ENCODE assay signal across 9 cellular contexts in the genomic region with DNA sequence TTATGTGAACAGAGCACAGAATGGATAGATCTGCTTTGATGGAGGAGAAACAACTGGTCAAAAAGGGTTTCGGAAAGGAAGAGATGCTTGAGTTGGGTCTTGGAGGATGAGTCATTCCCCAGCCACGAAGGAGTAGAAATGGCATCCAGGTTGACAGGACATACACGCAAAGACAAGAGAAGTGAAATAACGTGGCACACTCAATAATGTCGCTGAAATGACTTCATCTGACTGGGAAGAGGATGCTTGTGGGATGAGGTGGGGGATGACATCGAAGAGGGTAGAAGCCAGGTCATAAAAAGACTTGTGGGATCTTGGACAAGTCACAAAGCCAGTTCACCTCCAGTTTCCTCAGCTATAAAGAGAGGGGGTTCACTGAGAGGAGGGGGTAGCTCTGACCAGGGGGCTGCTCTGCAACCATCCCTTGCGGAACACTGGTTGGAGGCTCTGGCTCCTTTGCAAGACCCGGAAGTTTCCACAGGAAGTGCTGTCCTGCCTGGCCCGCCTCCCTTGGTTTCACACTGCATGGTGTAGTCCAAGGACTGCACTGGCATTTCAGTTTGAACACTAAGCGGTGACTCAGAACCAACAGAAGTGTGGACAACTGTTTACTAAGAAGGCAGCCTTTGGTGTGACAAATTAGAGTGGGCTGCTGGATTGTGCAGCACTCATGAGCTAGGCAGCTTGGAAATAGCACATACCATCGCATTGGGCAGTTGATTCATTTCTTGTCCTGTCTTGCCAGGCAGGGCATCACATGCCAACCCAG.
DNase-seq lines count a peak whose midpoint lies in the region; ATAC-seq and TF ChIP-seq lines count a peak whose summit lies in the region.
"Had no signal": no experiment of that assay in that cellular context is flagged by ENCODE, and none has a peak within 500 bp of the region (broad histone marks: within the 10 kb centered on the region; RNA-seq: fewer than 3 reads in every experiment).

No MANE protein-coding gene starts in this region.

- CTCF ChIA-PET in CD8-positive, alpha-beta T cell (lab: Charles Lee): interaction anchor here (1.2 to 6.4 kb wide), 2 partner anchors 204 to 1106 kb away, joined by 3 to 98 read pairs; a partner anchor contains a TSS

- no peak overlapping the region for H3K4me3 ChIP-seq in upper lobe of right lung
- no peak overlapping the region for H3K4me3 ChIP-seq in CD8-positive, alpha-beta T cell (ENCODE audit: low read depth, low read length)
- H3K4me3 ChIP-seq: heart left ventricle had no signal

- intact Hi-C loops in upper lobe of right lung (cut with DNase I): no loop called here
- intact Hi-C loops in CD8-positive, alpha-beta T cell (cut with DNase I, micrococcal nuclease): loop anchor here (5.0 kb wide), 4 partner anchors 68 to 468 kb away; no protein-coding TSS in a partner anchor

- H3K27me3 Mint-ChIP-seq in CD8-positive, alpha-beta T cell (ENCODE audit: low read depth): no peaks in the 10 kb centered on the region

- H3K4me1 ChIP-seq in upper lobe of right lung: peaks cover 9% of the 10 kb centered on the region
- H3K4me1 ChIP-seq in CD8-positive, alpha-beta T cell (ENCODE audit: insufficient read depth, low read length): no peaks in the 10 kb centered on the region

- no peaks in the 10 kb centered on the region for H3K9me3 ChIP-seq in upper lobe of right lung
- no peaks in the 10 kb centered on the region for H3K9me3 ChIP-seq in CD8-positive, alpha-beta T cell (ENCODE audit: low read length)
- H3K9me3 ChIP-seq: heart left ventricle had no signal

- H3K36me3 ChIP-seq in upper lobe of right lung: no peaks in the 10 kb centered on the region
- no peaks in the 10 kb centered on the region for H3K36me3 ChIP-seq in CD8-positive, alpha-beta T cell (ENCODE audit: insufficient read depth, low read length)
- H3K36me3 ChIP-seq: heart left ventricle had no signal

- no peaks in the 10 kb centered on the region for H3K9me3 Mint-ChIP-seq in CD8-positive, alpha-beta T cell

- ATAC-seq in HG03196 (IDR thresholded peaks at IDR 0.05; ENCODE audit: unreplicated experiment) (peak; percentile 46), upper lobe of right lung (peak; percentile 25)
- no peak for ATAC-seq in CD8-positive, alpha-beta T cell

- H3K27ac ChIP-seq in upper lobe of right lung: no peak overlapping the region
- no peak overlapping the region for H3K27ac ChIP-seq in CD8-positive, alpha-beta T cell (ENCODE audit: low read depth, low read length)
- H3K27ac ChIP-seq: heart left ventricle had no signal

- POLR2A ChIA-PET in CD8-positive, alpha-beta T cell (lab: Charles Lee): interaction anchor here (1.0 kb wide), 1 partner anchor 203 kb away, joined by 3 read pairs; no protein-coding TSS in a partner anchor

- H3K4me1 Mint-ChIP-seq in CD8-positive, alpha-beta T cell (ENCODE audit: low read depth): peaks cover 9% of the 10 kb centered on the region

- H3K27ac Mint-ChIP-seq in CD8-positive, alpha-beta T cell: no peak overlapping the region

- no peaks in the 10 kb centered on the region for H3K27me3 ChIP-seq in upper lobe of right lung
- no peaks in the 10 kb centered on the region for H3K27me3 ChIP-seq in CD8-positive, alpha-beta T cell (ENCODE audit: insufficient read depth, low read length)
- H3K27me3 ChIP-seq: heart left ventricle had no signal

- H3K4me3 Mint-ChIP-seq in CD8-positive, alpha-beta T cell: no peak overlapping the region

- peak; percentile 45 for DNase-seq in stimulated activated CD4-positive, alpha-beta T cell treated with anti-CD3 and anti-CD28 coated beads, Interleukin-1b, Interleukin-23, amount 100 ng/mL, for 48 hours
- no peak for DNase-seq in stimulated activated CD4-positive, alpha-beta T cell treated with anti-CD3 and anti-CD28 coated beads, Interleukin-12 subunit alpha, Interleukin-12 subunit beta, amount 100 ng/mL, for 4 hours
- DNase-seq in amniotic epithelial cell (ENCODE audit: low read depth): peak; percentile 34
- no peak for DNase-seq in upper lobe of right lung
- DNase-seq in Kasumi-1 (lab: John Stamatoyannopoulos, UW): no peak
- DNase-seq in CD8-positive, alpha-beta T cell: no peak
- no peak for DNase-seq in GF-D8 (lab: John Stamatoyannopoulos, UW)
- DNase-seq: heart left ventricle had no signal

- H3K36me3 Mint-ChIP-seq in CD8-positive, alpha-beta T cell: no peaks in the 10 kb centered on the region

- no peak for TF ChIP-seq CTCF in upper lobe of right lung (IDR thresholded peaks at IDR 0.05)
- TF ChIP-seq CTCF in CD8-positive, alpha-beta T cell (IDR thresholded peaks at IDR 0.05): no peak

Comparison
In these comparisons a context has a peak if more than half of its experiments do, and no peak if none do; other contexts are left out.
1. DNase-seq: peak in stimulated activated CD4-positive, alpha-beta T cell treated with anti-CD3 and anti-CD28 coated beads, Interleukin-1b, Interleukin-23, amount 100 ng/mL, for 48 hours (single experiment) and amniotic epithelial cell (single experiment); none in stimulated activated CD4-positive, alpha-beta T cell treated with anti-CD3 and anti-CD28 coated beads, Interleukin-12 subunit alpha, Interleukin-12 subunit beta, amount 100 ng/mL, for 4 hours (single experiment), upper lobe of right lung (single experiment), Kasumi-1 (0 of 2), CD8-positive, alpha-beta T cell (0 of 7) and GF-D8 (single experiment).